Comparison of ENCODE assay signal across 8 cellular contexts in the genomic region with DNA sequence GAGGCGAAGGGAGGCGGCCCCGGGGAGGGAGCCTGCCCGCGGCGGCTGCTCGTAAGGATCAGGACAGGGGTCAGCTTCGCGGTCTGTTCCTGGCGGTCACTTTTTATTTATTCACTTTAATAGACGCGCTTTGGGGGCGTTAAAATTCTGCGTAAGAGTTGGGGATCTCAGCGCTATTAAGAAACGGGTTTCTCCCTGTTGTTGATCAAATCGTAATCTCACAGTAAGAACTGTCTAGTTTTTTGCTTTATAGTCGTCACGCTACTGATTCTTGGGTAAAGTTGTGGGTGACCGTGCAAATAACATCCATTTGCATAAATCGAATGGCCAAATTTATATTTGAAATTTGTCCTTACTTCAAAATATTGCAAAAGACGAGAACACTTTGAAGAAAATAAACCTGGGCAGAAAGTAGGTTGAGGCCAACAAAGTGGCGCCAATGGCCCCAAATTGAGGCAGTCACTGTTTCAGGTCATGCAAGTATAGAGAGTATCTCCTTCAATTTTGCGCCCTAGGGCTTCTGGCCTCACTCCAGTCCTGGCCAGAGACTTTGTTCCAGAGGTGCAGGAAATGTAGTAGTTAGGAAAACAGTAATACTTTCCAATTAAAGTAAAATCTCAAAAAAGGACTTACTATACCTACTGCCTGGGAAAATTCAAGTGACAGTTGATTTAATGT. TPM values are rescaled to one million over a fixed set of nuclear protein-coding genes. Genes with fewer than 3 reads are reported as not detected.
DNase-seq lines count a peak whose midpoint lies in the region; ATAC-seq and TF ChIP-seq lines count a peak whose summit lies in the region.

No MANE protein-coding gene starts in this region.

- CTCF ChIA-PET in AG04449 (lab: Yijun Ruan, JAX) = interaction anchor here (0.6 to 2.1 kb wide), 5 partner anchors 12 to 25 kb away, joined by 3 to 6 read pairs (median 4); no protein-coding TSS in a partner anchor

- H2AFZ ChIP-seq in GM23338 = peak overlapping the region; percentile 60; the same call in 1 of the 2 replicates
- peak overlapping the region; percentile 93 for H2AFZ ChIP-seq in osteoblast (ENCODE audit: low read length)

- H3K4me1 Mint-ChIP-seq in GM23338 = peaks cover 17% of the 10 kb centered on the region

- POLR2A ChIA-PET in AG04449 (lab: Yijun Ruan, JAX) = interaction anchor here (1.2 to 1.7 kb wide), 2 partner anchors 63 to 644 kb away, joined by 4 to 8 read pairs; no protein-coding TSS in a partner anchor

- H3K79me2 ChIP-seq in GM23338 (replicated peaks; ENCODE audit: insufficient read depth) (peaks cover 74% of the 10 kb centered on the region), osteoblast (ENCODE audit: insufficient read depth, low read length) (peaks cover 79% of the 10 kb centered on the region)

- H3K4me3 ChIP-seq in AG04449 (ENCODE audit: low read depth, low read length) = peak overlapping the region; percentile 90
- H3K4me3 ChIP-seq in GM23338 = peak overlapping the region; percentile 84
- H3K4me3 ChIP-seq in osteoblast (ENCODE audit: insufficient read depth, low read length) = peak overlapping the region; percentile 100

- DNase-seq in AG04449 (ENCODE audit: low read depth, low spot score) = no peak
- no peak for DNase-seq in GM23338 (ENCODE audit: low spot score)
- peak in 1 of 2 donors; percentile 31 for DNase-seq in foreskin keratinocyte
- peak; percentile 77 for DNase-seq in osteoblast (ENCODE audit: insufficient read length, low spot score, missing footprints)
- DNase-seq in NCI-H2029 treated with DMSO at 0.1 percent for 48 hours (lab: John Stamatoyannopoulos, UW) = no peak

- peaks cover 6% of the 10 kb centered on the region; the same call in 2 of the 3 replicates for H3K9me3 Mint-ChIP-seq in GM23338

- H3F3A ChIP-seq in GM23338 (replicated peaks; ENCODE audit: low read depth) = no peaks in the 10 kb centered on the region

- H3K36me3 ChIP-seq in GM23338 (ENCODE audit: insufficient read depth) (no peaks in the 10 kb centered on the region; the same call in 1 of the 2 replicates), osteoblast (ENCODE audit: insufficient read depth, low read length) (no peaks in the 10 kb centered on the region)

- no peaks in the 10 kb centered on the region for H3K9me3 ChIP-seq in osteoblast (ENCODE audit: low read depth, low read length)

- H3K27ac Mint-ChIP-seq in GM23338 = peak overlapping the region; percentile 97

- H3K4me1 ChIP-seq in GM23338 (ENCODE audit: insufficient read depth) (peaks cover 21% of the 10 kb centered on the region), foreskin keratinocyte (peaks cover 17% of the 10 kb centered on the region), osteoblast (ENCODE audit: insufficient read depth, low read length) (peaks cover 16% of the 10 kb centered on the region)

- no peaks in the 10 kb centered on the region for H3K9me2 ChIP-seq in GM23338 (ENCODE audit: insufficient read depth)

- H4K20me1 ChIP-seq in GM23338 (replicated peaks; ENCODE audit: insufficient read depth) (no peaks in the 10 kb centered on the region), osteoblast (ENCODE audit: insufficient read depth, low read length) (no peaks in the 10 kb centered on the region)

- no peak for TF ChIP-seq CTCF in AG04449 (IDR thresholded peaks at IDR 0.05; ENCODE audit: insufficient read depth, low read length, missing control alignments)
- no peak for TF ChIP-seq CTCF in GM23338 (conservative IDR thresholded peaks at IDR 0.05; ENCODE audit: low read depth in 2 of 2)
- no peak for TF ChIP-seq CTCF in VCaP (conservative IDR thresholded peaks at IDR 0.05)
- no peak for TF ChIP-seq CTCF in foreskin keratinocyte (conservative IDR thresholded peaks at IDR 0.05)
- no peak for TF ChIP-seq CTCF in osteoblast (IDR thresholded peaks at IDR 0.05; ENCODE audit: extremely low read depth, low read depth, low read length)

- H3K4me2 ChIP-seq in GM23338 (peak overlapping the region; percentile 82), osteoblast (ENCODE audit: insufficient read depth, low read length) (peak overlapping the region; percentile 84)

- H3K27me3 Mint-ChIP-seq in GM23338 (ENCODE audit: insufficient read depth, low read depth, poor library complexity) = peaks cover 12% of the 10 kb centered on the region

- peak overlapping the region; percentile 80 for H3K27ac ChIP-seq in GM23338 (ENCODE audit: low read depth)
- peak overlapping the region; percentile 90 for H3K27ac ChIP-seq in VCaP
- H3K27ac ChIP-seq in foreskin keratinocyte = peak overlapping the region; percentile 48
- H3K27ac ChIP-seq in osteoblast (ENCODE audit: low read depth, low read length) = peak overlapping the region; percentile 81

- H3K36me3 Mint-ChIP-seq in GM23338 (ENCODE audit: low read depth) = peaks cover 31% of the 10 kb centered on the region

- peak overlapping the region; percentile 98 for H3K4me3 Mint-ChIP-seq in GM23338

- H3K27me3 ChIP-seq in GM23338 (ENCODE audit: insufficient read depth) (no peaks in the 10 kb centered on the region), foreskin keratinocyte (no peaks in the 10 kb centered on the region), osteoblast (ENCODE audit: insufficient read depth, low read length) (no peaks in the 10 kb centered on the region)

- ATAC-seq in GM23338 (peak; percentile 43), foreskin keratinocyte (no peak), HG02981 (IDR thresholded peaks at IDR 0.05; ENCODE audit: unreplicated experiment) (no peak), HG03354 (IDR thresholded peaks at IDR 0.05; ENCODE audit: poor library complexity, severe bottlenecking, unreplicated experiment) (no peak)

TF ChIP-seq in GM23338, 12 proteins besides CTCF, POLR2A, EP300 and RAD21 (continues in another document):
- TF ChIP-seq JUNB (IDR thresholded peaks at IDR 0.05; ENCODE audit: unreplicated experiment) = no peak
- TF ChIP-seq, protein P1, sequence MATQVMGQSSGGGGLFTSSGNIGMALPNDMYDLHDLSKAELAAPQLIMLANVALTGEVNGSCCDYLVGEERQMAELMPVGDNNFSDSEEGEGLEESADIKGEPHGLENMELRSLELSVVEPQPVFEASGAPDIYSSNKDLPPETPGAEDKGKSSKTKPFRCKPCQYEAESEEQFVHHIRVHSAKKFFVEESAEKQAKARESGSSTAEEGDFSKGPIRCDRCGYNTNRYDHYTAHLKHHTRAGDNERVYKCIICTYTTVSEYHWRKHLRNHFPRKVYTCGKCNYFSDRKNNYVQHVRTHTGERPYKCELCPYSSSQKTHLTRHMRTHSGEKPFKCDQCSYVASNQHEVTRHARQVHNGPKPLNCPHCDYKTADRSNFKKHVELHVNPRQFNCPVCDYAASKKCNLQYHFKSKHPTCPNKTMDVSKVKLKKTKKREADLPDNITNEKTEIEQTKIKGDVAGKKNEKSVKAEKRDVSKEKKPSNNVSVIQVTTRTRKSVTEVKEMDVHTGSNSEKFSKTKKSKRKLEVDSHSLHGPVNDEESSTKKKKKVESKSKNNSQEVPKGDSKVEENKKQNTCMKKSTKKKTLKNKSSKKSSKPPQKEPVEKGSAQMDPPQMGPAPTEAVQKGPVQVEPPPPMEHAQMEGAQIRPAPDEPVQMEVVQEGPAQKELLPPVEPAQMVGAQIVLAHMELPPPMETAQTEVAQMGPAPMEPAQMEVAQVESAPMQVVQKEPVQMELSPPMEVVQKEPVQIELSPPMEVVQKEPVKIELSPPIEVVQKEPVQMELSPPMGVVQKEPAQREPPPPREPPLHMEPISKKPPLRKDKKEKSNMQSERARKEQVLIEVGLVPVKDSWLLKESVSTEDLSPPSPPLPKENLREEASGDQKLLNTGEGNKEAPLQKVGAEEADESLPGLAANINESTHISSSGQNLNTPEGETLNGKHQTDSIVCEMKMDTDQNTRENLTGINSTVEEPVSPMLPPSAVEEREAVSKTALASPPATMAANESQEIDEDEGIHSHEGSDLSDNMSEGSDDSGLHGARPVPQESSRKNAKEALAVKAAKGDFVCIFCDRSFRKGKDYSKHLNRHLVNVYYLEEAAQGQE (IDR thresholded peaks at IDR 0.05; ENCODE audit: unreplicated experiment) = no peak
- no peak for TF ChIP-seq NANOG (IDR thresholded peaks at IDR 0.05; ENCODE audit: borderline replicate concordance)
- TF ChIP-seq EZH2phosphoT487 (IDR thresholded peaks at IDR 0.05; ENCODE audit: unreplicated experiment) = no peak
- no peak for TF ChIP-seq CREB1 (CRISPR knock-in tag; IDR thresholded peaks at IDR 0.05; ENCODE audit: low read depth)

RNA-seq across cellular contexts. Expression of a gene that starts 1.0 kb away (rescaled TPM):
- total RNA-seq in GM23338 (2014; rRNA removed; shearing (Covaris generic)) = 27.7 and 34.4 TPM in 2 replicates
- polyA plus RNA-seq in GM23338 (2016; fragmentation: Nextera tagmentation; extraction: Ambion mirVana) (23.5 and 27.5 TPM in 2 replicates), foreskin keratinocyte (19.6 and 19.9 TPM in 2 replicates)
- total RNA-seq in foreskin keratinocyte (19.0 and 20.0 TPM in 2 replicates), osteoblast (55.7 and 56.5 TPM in 2 replicates)

RNA-seq across cellular contexts. Expression of a gene that starts 40.9 kb away (rescaled TPM):
- total RNA-seq in GM23338 (2014; rRNA removed; shearing (Covaris generic)) = 2.1 TPM in 1 of 2 replicates, not detected in the other
- polyA plus RNA-seq in GM23338 (2016; fragmentation: Nextera tagmentation; extraction: Ambion mirVana) (0.03 and 0.18 TPM in 2 replicates), foreskin keratinocyte (0.02 and 0.03 TPM in 2 replicates)
- total RNA-seq in foreskin keratinocyte (0.41 TPM in 1 of 2 replicates, not detected in the other), osteoblast (1.8 and 2.7 TPM in 2 replicates)
